Comparison of ENCODE assay signal across 8 cellular contexts in genomic region chr9:27125030-27125429, GRCh38. TPM values are rescaled to one million over a fixed set of nuclear protein-coding genes. Genes with fewer than 3 reads are reported as not detected.
DNase-seq lines count a peak whose midpoint lies in the region; ATAC-seq and TF ChIP-seq lines count a peak whose summit lies in the region.

No MANE protein-coding gene starts in this region.

- no peaks in the 10 kb centered on the region for H3K27me3 ChIP-seq in fibroblast of lung (ENCODE audit: control insufficient read depth, insufficient read depth, low read length)

- no peaks in the 10 kb centered on the region for H4K20me1 ChIP-seq in fibroblast of lung (ENCODE audit: control insufficient read depth, extremely low read depth, insufficient read depth, low read length)

- H3K9ac ChIP-seq in fibroblast of lung (ENCODE audit: insufficient read depth, low read length): no peak overlapping the region

- H3K4me1 ChIP-seq in fibroblast of lung (ENCODE audit: control insufficient read depth, extremely low read depth, insufficient read depth, low read length): peaks cover 13% of the 10 kb centered on the region

- DNase-seq in COLO829 (ENCODE audit: low spot score) (peak; percentile 78), NCI-H69 (lab: John Stamatoyannopoulos, UW) (peak; percentile 73), fibroblast of lung (ENCODE audit: low read depth in 2 of 2) (peak; percentile 99 to 100), omental fat pad (ENCODE audit: low spot score) (no peak), NCI-H510A treated with DMSO at 0.1 percent for 48 hours (lab: John Stamatoyannopoulos, UW) (no peak), NCI-H1417 treated with DMSO at 0.1 percent for 48 hours (lab: John Stamatoyannopoulos, UW) (no peak)
- no peak for DNase-seq in activated CD4-positive, alpha-beta T cell treated with anti-CD3 and anti-CD28 coated beads, Interleukin-2, amount 50 U/mL, for 1 hour

- no peak overlapping the region for H2AFZ ChIP-seq in fibroblast of lung (ENCODE audit: low read length)

- peak overlapping the region; percentile 17 for H3K4me2 ChIP-seq in fibroblast of lung (ENCODE audit: extremely low read depth, insufficient read depth, low read length)

- no peaks in the 10 kb centered on the region for H3K36me3 ChIP-seq in fibroblast of lung (ENCODE audit: control insufficient read depth, insufficient read depth, low read length)

- no peaks in the 10 kb centered on the region for H3K9me3 ChIP-seq in fibroblast of lung (ENCODE audit: control insufficient read depth, insufficient read depth, low read depth, low read length)

- H3K27ac ChIP-seq in fibroblast of lung (ENCODE audit: insufficient read depth, low read length): peak overlapping the region; percentile 30

- ATAC-seq in omental fat pad (ENCODE audit: low FRiP score) (peak; percentile 97), HG02588 (IDR thresholded peaks at IDR 0.05; ENCODE audit: unreplicated experiment) (no peak)

- H3K4me3 ChIP-seq in fibroblast of lung (replicated peaks in 1 of 4; ENCODE audit: control extremely low read depth in 1 of 4, insufficient read depth in 1 of 4, low read depth in 3 of 4, low read length in 4 of 4): no peak overlapping the region

- TF ChIP-seq CTCF in fibroblast of lung (conservative IDR thresholded peaks at IDR 0.05 in 1 of 2, IDR thresholded peaks at IDR 0.05 in 1 of 2; ENCODE audit: low read depth in 1 of 2, low read length in 2 of 2) (no peak), omental fat pad (IDR thresholded peaks at IDR 0.05) (no peak)

- no peaks in the 10 kb centered on the region for H3K79me2 ChIP-seq in fibroblast of lung (ENCODE audit: control insufficient read depth, insufficient read depth, low read length)

RNA-seq across cellular contexts. Expression of gene TEK, which starts 16.0 kb away (rescaled TPM):
- 0.51 and 1.8 TPM in 2 replicates for total RNA-seq in fibroblast of lung
- 0.54 and 0.77 TPM in 2 replicates for polyA plus RNA-seq in fibroblast of lung
- polyA plus RNA-seq in fibroblast of lung (2012): 0.35 and 0.70 TPM in 2 replicates
- 1.2 TPM in 1 of 2 replicates, not detected in the other for polyA minus RNA-seq in fibroblast of lung (ENCODE audit: low replicate concordance)
- 10 to 100 TPM; 12.8 to 65.6 (median 28.4) TPM for total RNA-seq in omental fat pad

Comparison
In these comparisons a context has a peak if more than half of its experiments do, and no peak if none do; other contexts are left out.
1. DNase-seq: peak in COLO829 (single experiment), NCI-H69 (single experiment) and fibroblast of lung (2 of 2); none in omental fat pad (single experiment), NCI-H510A treated with DMSO at 0.1 percent for 48 hours (single experiment), activated CD4-positive, alpha-beta T cell treated with anti-CD3 and anti-CD28 coated beads, Interleukin-2, amount 50 U/mL, for 1 hour (single experiment) and NCI-H1417 treated with DMSO at 0.1 percent for 48 hours (single experiment).